In genomic region chr6:32102255-32102654, GRCh38 we compare ENCODE assay signal across 38 cellular contexts. TPM values are rescaled to one million over a fixed set of nuclear protein-coding genes. Genes with fewer than 3 reads are reported as not detected.
"Had no signal": no experiment of that assay in that cellular context is flagged by ENCODE, and none has a peak within 500 bp of the region (broad histone marks: within the 10 kb centered on the region; RNA-seq: fewer than 3 reads in every experiment).

No MANE protein-coding gene starts in this region.

- H3K27me3 ChIP-seq: adrenal gland, ascending aorta, body of pancreas, breast epithelium had no signal

- DNase-seq: activated effector memory CD4-positive, alpha-beta T cell treated with Interleukin-2 at 50 U/mL for 16 hours; activated gamma-delta T cell; activated gamma-delta T cell treated with Interleukin-2 at 50 U/mL for 16 hours; activated naive CD4-positive, alpha-beta T cell; activated naive CD4-positive, alpha-beta T cell treated with anti-CD3 and anti-CD28 coated beads for 36 hours; activated naive CD4-positive, alpha-beta T cell treated with anti-CD3 and anti-CD28 coated beads, Interleukin-2, amount 10 ng/mL, durations not matched to agents 7 days and 5 days; activated naive CD4-positive, alpha-beta T cell treated with anti-CD3 and anti-CD28 coated beads, Interleukin-2, amount 50 U/mL, for 16 hours; activated naive CD4-positive, alpha-beta T cell treated with Interleukin-2 at 50 U/mL for 16 hours; activated naive CD8-positive, alpha-beta T cell treated with anti-CD3 and anti-CD28 coated beads for 36 hours; activated naive CD8-positive, alpha-beta T cell treated with anti-CD3 and anti-CD28 coated beads, Interleukin-2, amount 10 ng/mL, durations not matched to agents 7 days and 5 days; activated naive CD8-positive, alpha-beta T cell treated with anti-CD3 and anti-CD28 coated beads, Interleukin-2, amount 50 U/mL, for 24 hours; activated T-cell treated with anti-CD3 and anti-CD28 coated beads, Interleukin-2, amount 50 U/mL, for 1 hour; activated T-cell treated with anti-CD3 and anti-CD28 coated beads, Interleukin-2, amount 50 U/mL, for 24 hours; activated T-cell treated with anti-CD3 and anti-CD28 coated beads, Interleukin-2, amount 50 U/mL, for 4 hours; activated T-cell treated with anti-CD3 and anti-CD28 coated beads, Interleukin-2, amount 50 U/mL, for 48 hours; activated T-cell treated with anti-CD3 and anti-CD28 coated beads, Interleukin-2, amount 50 U/mL, for 72 hours; adrenal gland; amniotic stem cell; amygdala; anterior cingulate cortex; aorta; body of pancreas; brain microvascular endothelial cell; caudate nucleus; central memory CD4-positive, alpha-beta T cell; cerebellar nuclear complex had no signal

- H3K27ac ChIP-seq: adrenal gland, ascending aorta, body of pancreas, brain microvascular endothelial cell, breast epithelium, cardiac muscle cell had no signal

- ATAC-seq: activated naive CD8-positive, alpha-beta T cell treated with anti-CD3 and anti-CD28 coated beads, Interleukin-2, amount 50 U/mL, for 24 hours; activated T-cell treated with anti-CD3 and anti-CD28 coated beads, Interleukin-2, amount 50 U/mL, for 4 hours; activated T-cell treated with anti-CD3 and anti-CD28 coated beads, Interleukin-2, amount 50 U/mL, for 72 hours; activated T-helper 17 cell treated with anti-CD3 and anti-CD28 coated beads, Interleukin-2, amount 50 U/mL, for 72 hours; body of pancreas had no signal

- H3K27ac Mint-ChIP-seq: activated naive CD4-positive, alpha-beta T cell treated with anti-CD3 and anti-CD28 coated beads for 36 hours; activated naive CD4-positive, alpha-beta T cell treated with anti-CD3 and anti-CD28 coated beads, Interleukin-2, amount 10 ng/mL, durations not matched to agents 7 days and 5 days; activated naive CD4-positive, alpha-beta T cell treated with anti-CD3 and anti-CD28 coated beads, Interleukin-2, amount 50 U/mL, for 24 hours; activated naive CD8-positive, alpha-beta T cell; activated naive CD8-positive, alpha-beta T cell treated with anti-CD3 and anti-CD28 coated beads for 36 hours; activated naive CD8-positive, alpha-beta T cell treated with anti-CD3 and anti-CD28 coated beads, Interleukin-2, amount 10 ng/mL, durations not matched to agents 7 days and 5 days; activated naive CD8-positive, alpha-beta T cell treated with anti-CD3 and anti-CD28 coated beads, Interleukin-2, amount 50 U/mL, for 24 hours; activated T-cell treated with anti-CD3 and anti-CD28 coated beads, Interleukin-2, amount 50 U/mL, for 24 hours; activated T-cell treated with anti-CD3 and anti-CD28 coated beads, Interleukin-2, amount 50 U/mL, for 72 hours; activated T-helper 1 cell treated with anti-CD3 and anti-CD28 coated beads, Interleukin-12 subunit alpha, Interleukin-12 subunit beta, Interleukin-2, Interleukin-4 antibody, amounts not matched to agents 30 ng/mL and 10 ng/mL and 1 ng/mL, durations not matched to agents 14 hours and 24 hours and 36 hours; activated T-helper 17 cell treated with anti-CD3 and anti-CD28 coated beads, Interleukin-2, amount 50 U/mL, for 72 hours; activated T-helper 2 cell treated with anti-CD3 and anti-CD28 coated beads, Interferon-gamma antibody, Interleukin-2, Interleukin-4, amounts not matched to agents 10 μg/mL and 5 μg/mL and 100 μg/mL, durations not matched to agents 14 hours and 24 hours and 36 hours; brain had no signal

- H3K9me3 ChIP-seq: adrenal gland, ascending aorta, body of pancreas, breast epithelium had no signal

- FAIRE-seq: astrocyte, bronchial epithelial cell had no signal

- H3K36me3 ChIP-seq: adrenal gland, brain microvascular endothelial cell, breast epithelium, cardiac muscle cell had no signal

- H3K4me3 ChIP-seq: adrenal gland, ascending aorta, body of pancreas, breast epithelium, cardiac muscle cell had no signal

- H3K36me3 Mint-ChIP-seq: activated naive CD4-positive, alpha-beta T cell treated with anti-CD3 and anti-CD28 coated beads, Interleukin-2, amount 10 ng/mL, durations not matched to agents 7 days and 5 days; activated naive CD4-positive, alpha-beta T cell treated with anti-CD3 and anti-CD28 coated beads, Interleukin-2, amount 50 U/mL, for 24 hours; activated naive CD8-positive, alpha-beta T cell; activated naive CD8-positive, alpha-beta T cell treated with anti-CD3 and anti-CD28 coated beads for 36 hours; activated naive CD8-positive, alpha-beta T cell treated with anti-CD3 and anti-CD28 coated beads, Interleukin-2, amount 10 ng/mL, durations not matched to agents 7 days and 5 days; brain had no signal

- H3K4me1 ChIP-seq: adrenal gland, breast epithelium had no signal

- H3K9me3 Mint-ChIP-seq: activated naive CD4-positive, alpha-beta T cell treated with anti-CD3 and anti-CD28 coated beads for 36 hours; activated naive CD4-positive, alpha-beta T cell treated with anti-CD3 and anti-CD28 coated beads, Interleukin-2, amount 10 ng/mL, durations not matched to agents 7 days and 5 days; activated naive CD4-positive, alpha-beta T cell treated with anti-CD3 and anti-CD28 coated beads, Interleukin-2, amount 50 U/mL, for 24 hours; activated naive CD8-positive, alpha-beta T cell treated with anti-CD3 and anti-CD28 coated beads for 36 hours; activated naive CD8-positive, alpha-beta T cell treated with anti-CD3 and anti-CD28 coated beads, Interleukin-2, amount 10 ng/mL, durations not matched to agents 7 days and 5 days; activated naive CD8-positive, alpha-beta T cell treated with anti-CD3 and anti-CD28 coated beads, Interleukin-2, amount 50 U/mL, for 24 hours; activated T-cell treated with anti-CD3 and anti-CD28 coated beads, Interleukin-2, amount 50 U/mL, for 24 hours; activated T-cell treated with anti-CD3 and anti-CD28 coated beads, Interleukin-2, amount 50 U/mL, for 4 hours; activated T-cell treated with anti-CD3 and anti-CD28 coated beads, Interleukin-2, amount 50 U/mL, for 72 hours; activated T-helper 1 cell treated with anti-CD3 and anti-CD28 coated beads, Interleukin-12 subunit alpha, Interleukin-12 subunit beta, Interleukin-2, Interleukin-4 antibody, amounts not matched to agents 30 ng/mL and 10 ng/mL and 1 ng/mL, durations not matched to agents 14 hours and 24 hours and 36 hours; activated T-helper 17 cell treated with anti-CD3 and anti-CD28 coated beads, Interleukin-2, amount 50 U/mL, for 72 hours; activated T-helper 2 cell treated with anti-CD3 and anti-CD28 coated beads, Interferon-gamma antibody, Interleukin-2, Interleukin-4, amounts not matched to agents 10 μg/mL and 5 μg/mL and 100 μg/mL, durations not matched to agents 14 hours and 24 hours and 36 hours; brain; central memory CD8-positive, alpha-beta T cell had no signal

RNA-seq across cellular contexts. Expression of gene FKBPL, which starts 27.8 kb away (rescaled TPM):
- total RNA-seq: ascending aorta had no signal

RNA-seq across cellular contexts. Expression of gene PRRT1, which starts 49.5 kb away (rescaled TPM):
- total RNA-seq: body of pancreas, bronchial epithelial cell had no signal
